ENCODE assay signal across 3 cellular contexts in genomic region chr3:177672252-177672911, GRCh38.
TF ChIP-seq lines count a peak whose summit lies in the region.

No MANE protein-coding gene starts in this region.

TF ChIP-seq in liver, 16 proteins besides CTCF, POLR2A, EP300 and RAD21:
- TF ChIP-seq HNF4A (conservative IDR thresholded peaks at IDR 0.05) (peak; percentile 29 to 36), FOXA2 (IDR thresholded peaks at IDR 0.05) (no peak), RXRA (IDR thresholded peaks at IDR 0.05) (peak in 1 of 2 donors; percentile 27), REST (IDR thresholded peaks at IDR 0.05) (no peak), ZBTB33 (IDR thresholded peaks at IDR 0.05) (no peak), HNF4G (IDR thresholded peaks at IDR 0.05) (no peak), ATF3 (IDR thresholded peaks at IDR 0.05) (no peak), MAX (IDR thresholded peaks at IDR 0.05) (peak; percentile 19), FOXA1 (IDR thresholded peaks at IDR 0.05) (no peak)

TF ChIP-seq in HepG2, 621 proteins besides CTCF, POLR2A, EP300 and RAD21:
- TF ChIP-seq TOPORS (CRISPR knock-in tag; IDR thresholded peaks at IDR 0.05) (no peak), TOE1 (CRISPR knock-in tag; IDR thresholded peaks at IDR 0.05) (no peak), CBX1 (IDR thresholded peaks at IDR 0.05; ENCODE audit: low read depth) (no peak), CSRNP1 (CRISPR knock-in tag; IDR thresholded peaks at IDR 0.05) (no peak), CBX2 (IDR thresholded peaks at IDR 0.05; ENCODE audit: low read depth, low read length) (no peak), CBX2 (CRISPR knock-in tag; IDR thresholded peaks at IDR 0.05; ENCODE audit: low read depth) (no peak), ZNF678 (CRISPR knock-in tag; IDR thresholded peaks at IDR 0.05) (no peak)

TF ChIP-seq in K562, 482 proteins besides CTCF, POLR2A, EP300 and RAD21 (continues in another document):
- peak; percentile 70 for TF ChIP-seq CBFA2T2 (conservative IDR thresholded peaks at IDR 0.05)
- no peak for TF ChIP-seq RBM22 (IDR thresholded peaks at IDR 0.05; ENCODE audit: low read depth, low read length, poor library complexity, severe bottlenecking)
- TF ChIP-seq MLX (CRISPR knock-in tag; conservative IDR thresholded peaks at IDR 0.05), result no peak
- no peak for TF ChIP-seq E2F1 (CRISPR knock-in tag; IDR thresholded peaks at IDR 0.05)
- TF ChIP-seq NCOA4 (IDR thresholded peaks at IDR 0.05; ENCODE audit: partially characterized antibody), result no peak
- peak; percentile 46; the same call in 1 of the 2 replicates for TF ChIP-seq FOSL1 (tag; conservative IDR thresholded peaks at IDR 0.05)
- TF ChIP-seq TAL1 (IDR thresholded peaks at IDR 0.05), result peak; percentile 82
- TF ChIP-seq NELFE (IDR thresholded peaks at IDR 0.05; ENCODE audit: insufficient read depth, insufficient read length), result no peak
- no peak for TF ChIP-seq TAF9B (IDR thresholded peaks at IDR 0.05; ENCODE audit: partially characterized antibody)
- no peak for TF ChIP-seq HIVEP1 (CRISPR knock-in tag; IDR thresholded peaks at IDR 0.05)
- TF ChIP-seq CAMTA2 (CRISPR knock-in tag; conservative IDR thresholded peaks at IDR 0.05), result no peak
- no peak for TF ChIP-seq FOS (IDR thresholded peaks at IDR 0.05; ENCODE audit: extremely low read depth, insufficient read length)
- TF ChIP-seq PHF21A (IDR thresholded peaks at IDR 0.05; ENCODE audit: borderline replicate concordance, low read depth), result no peak
- TF ChIP-seq SOX6 (IDR thresholded peaks at IDR 0.05), result peak; percentile 49
- no peak for TF ChIP-seq ZBED1 (IDR thresholded peaks at IDR 0.05)
- no peak for TF ChIP-seq IRF1 (CRISPR knock-in tag; IDR thresholded peaks at IDR 0.05; ENCODE audit: borderline replicate concordance)
- peak; percentile 47; the same call in 1 of the 2 replicates for TF ChIP-seq HDAC2 (IDR thresholded peaks at IDR 0.05)
- TF ChIP-seq E4F1 (CRISPR knock-in tag; IDR thresholded peaks at IDR 0.05; ENCODE audit: borderline replicate concordance), result no peak
- peak; percentile 54 for TF ChIP-seq MEIS2 (IDR thresholded peaks at IDR 0.05; ENCODE audit: partially characterized antibody)
- TF ChIP-seq PCBP2 (IDR thresholded peaks at IDR 0.05; ENCODE audit: low read depth, low read length, poor library complexity, severe bottlenecking), result no peak
- TF ChIP-seq TCF3 (CRISPR knock-in tag; IDR thresholded peaks at IDR 0.05), result peak; percentile 65
- TF ChIP-seq CBFA2T3 (IDR thresholded peaks at IDR 0.05), result peak; percentile 85
- TF ChIP-seq NCOR1 (IDR thresholded peaks at IDR 0.05), result peak; percentile 58
- peak; percentile 49; the same call in 1 of the 2 replicates for TF ChIP-seq FOXM1 (IDR thresholded peaks at IDR 0.05; ENCODE audit: low read depth)
- TF ChIP-seq FOXM1 (CRISPR knock-in tag; IDR thresholded peaks at IDR 0.05; ENCODE audit: low read depth), result no peak
- no peak for TF ChIP-seq HOMEZ (CRISPR knock-in tag; IDR thresholded peaks at IDR 0.05)
- TF ChIP-seq TBL1XR1 (IDR thresholded peaks at IDR 0.05; ENCODE audit: low read length in 2 of 2), result no peak
- TF ChIP-seq ZNF224 (CRISPR knock-in tag; IDR thresholded peaks at IDR 0.05), result no peak
- TF ChIP-seq RBBP5 (IDR thresholded peaks at IDR 0.05; ENCODE audit: borderline replicate concordance, insufficient read depth, low read length, poor library complexity, severe bottlenecking), result no peak
- no peak for TF ChIP-seq KAT8 (IDR thresholded peaks at IDR 0.05; ENCODE audit: low read depth)
- TF ChIP-seq ZNF518B (CRISPR knock-in tag; IDR thresholded peaks at IDR 0.05), result no peak
- peak; percentile 71 for TF ChIP-seq MTA2 (IDR thresholded peaks at IDR 0.05; ENCODE audit: low read depth)
- TF ChIP-seq PML (IDR thresholded peaks at IDR 0.05; ENCODE audit: low read length), result no peak
- TF ChIP-seq PTBP1 (IDR thresholded peaks at IDR 0.05; ENCODE audit: low read depth, low read length), result no peak
- no peak for TF ChIP-seq ZNF354B (CRISPR knock-in tag; IDR thresholded peaks at IDR 0.05)
- no peak for TF ChIP-seq CBX1 (IDR thresholded peaks at IDR 0.05; ENCODE audit: low read depth)
- TF ChIP-seq ZNF707 (CRISPR knock-in tag; conservative IDR thresholded peaks at IDR 0.05), result no peak
- 0 out of 4 replicates have a peak, but pooled peaks of 1 of the 2 experiments have one; percentile 21 for TF ChIP-seq MNT (conservative IDR thresholded peaks at IDR 0.05)
- no peak for TF ChIP-seq ZNF217 (CRISPR knock-in tag; IDR thresholded peaks at IDR 0.05)
- no peak for TF ChIP-seq ELF2 (CRISPR knock-in tag; IDR thresholded peaks at IDR 0.05)
- no peak for TF ChIP-seq EGR1 (conservative IDR thresholded peaks at IDR 0.05)
- peak; percentile 29; the same call in 1 of the 2 replicates for TF ChIP-seq SMARCA4 (IDR thresholded peaks at IDR 0.05)
- peak; percentile 44 for TF ChIP-seq HMGN3 (IDR thresholded peaks at IDR 0.05; ENCODE audit: borderline replicate concordance, extremely low read depth, insufficient read length, low read depth, low read length)
- TF ChIP-seq HDAC1 (IDR thresholded peaks at IDR 0.05), result no peak
- TF ChIP-seq MECOM (CRISPR knock-in tag; IDR thresholded peaks at IDR 0.05), result no peak
- no peak for TF ChIP-seq SREBF1 (IDR thresholded peaks at IDR 0.05; ENCODE audit: borderline replicate concordance, low read depth, low read length)
- TF ChIP-seq NRF1 (conservative IDR thresholded peaks at IDR 0.05 in 1 of 2, IDR thresholded peaks at IDR 0.05 in 1 of 2), result no peak
- TF ChIP-seq HSF4 (CRISPR knock-in tag; IDR thresholded peaks at IDR 0.05; ENCODE audit: borderline replicate concordance), result no peak
- no peak for TF ChIP-seq ARID2 (IDR thresholded peaks at IDR 0.05)
- TF ChIP-seq ARID1B (IDR thresholded peaks at IDR 0.05), result peak; percentile 88
- no peak for TF ChIP-seq ZBTB33 (CRISPR knock-in tag; IDR thresholded peaks at IDR 0.05)
